2 cellular contexts compared by ENCODE assay signal in the genomic region with DNA sequence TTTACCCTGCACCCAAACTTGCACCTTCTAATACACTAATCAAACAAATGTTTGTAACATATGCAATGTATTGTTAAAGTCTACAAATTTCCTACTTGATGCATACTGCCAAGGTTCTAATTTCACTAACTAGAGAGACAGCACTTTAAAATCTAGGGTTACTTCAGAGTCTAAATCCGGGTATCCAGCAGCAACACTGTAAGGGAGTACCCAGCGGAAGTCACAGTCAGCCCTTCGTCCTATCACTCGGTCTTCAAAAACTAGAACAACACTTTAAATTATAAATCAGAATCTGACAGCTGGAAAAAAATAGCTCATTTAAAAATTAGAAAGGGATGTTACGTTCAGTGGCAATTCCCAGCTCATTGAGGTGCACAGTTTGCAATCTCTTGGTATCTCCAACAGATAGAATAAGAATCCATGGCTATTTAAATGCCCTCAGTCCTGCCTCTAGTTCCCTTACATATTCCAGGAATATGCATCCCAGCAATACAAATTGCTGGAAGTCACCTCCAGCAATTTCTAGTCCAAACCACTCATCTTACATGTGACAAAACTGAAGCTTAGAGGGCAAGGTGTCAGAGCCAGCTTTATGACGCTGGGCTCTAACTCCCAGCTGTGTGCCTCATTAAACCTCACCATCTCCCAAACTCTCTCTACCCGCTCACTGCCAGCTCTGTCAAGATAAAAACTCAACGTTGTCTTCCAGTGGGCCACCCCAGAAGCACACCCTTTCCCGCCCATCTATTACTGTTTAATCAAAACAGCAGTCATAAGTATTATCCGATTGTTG.
TF ChIP-seq lines count a peak whose summit lies in the region.

No MANE protein-coding gene starts in this region.

TF ChIP-seq in GM23338, 12 proteins besides CTCF, POLR2A, EP300 and RAD21 (continues in another document):
- TF ChIP-seq, protein P1, sequence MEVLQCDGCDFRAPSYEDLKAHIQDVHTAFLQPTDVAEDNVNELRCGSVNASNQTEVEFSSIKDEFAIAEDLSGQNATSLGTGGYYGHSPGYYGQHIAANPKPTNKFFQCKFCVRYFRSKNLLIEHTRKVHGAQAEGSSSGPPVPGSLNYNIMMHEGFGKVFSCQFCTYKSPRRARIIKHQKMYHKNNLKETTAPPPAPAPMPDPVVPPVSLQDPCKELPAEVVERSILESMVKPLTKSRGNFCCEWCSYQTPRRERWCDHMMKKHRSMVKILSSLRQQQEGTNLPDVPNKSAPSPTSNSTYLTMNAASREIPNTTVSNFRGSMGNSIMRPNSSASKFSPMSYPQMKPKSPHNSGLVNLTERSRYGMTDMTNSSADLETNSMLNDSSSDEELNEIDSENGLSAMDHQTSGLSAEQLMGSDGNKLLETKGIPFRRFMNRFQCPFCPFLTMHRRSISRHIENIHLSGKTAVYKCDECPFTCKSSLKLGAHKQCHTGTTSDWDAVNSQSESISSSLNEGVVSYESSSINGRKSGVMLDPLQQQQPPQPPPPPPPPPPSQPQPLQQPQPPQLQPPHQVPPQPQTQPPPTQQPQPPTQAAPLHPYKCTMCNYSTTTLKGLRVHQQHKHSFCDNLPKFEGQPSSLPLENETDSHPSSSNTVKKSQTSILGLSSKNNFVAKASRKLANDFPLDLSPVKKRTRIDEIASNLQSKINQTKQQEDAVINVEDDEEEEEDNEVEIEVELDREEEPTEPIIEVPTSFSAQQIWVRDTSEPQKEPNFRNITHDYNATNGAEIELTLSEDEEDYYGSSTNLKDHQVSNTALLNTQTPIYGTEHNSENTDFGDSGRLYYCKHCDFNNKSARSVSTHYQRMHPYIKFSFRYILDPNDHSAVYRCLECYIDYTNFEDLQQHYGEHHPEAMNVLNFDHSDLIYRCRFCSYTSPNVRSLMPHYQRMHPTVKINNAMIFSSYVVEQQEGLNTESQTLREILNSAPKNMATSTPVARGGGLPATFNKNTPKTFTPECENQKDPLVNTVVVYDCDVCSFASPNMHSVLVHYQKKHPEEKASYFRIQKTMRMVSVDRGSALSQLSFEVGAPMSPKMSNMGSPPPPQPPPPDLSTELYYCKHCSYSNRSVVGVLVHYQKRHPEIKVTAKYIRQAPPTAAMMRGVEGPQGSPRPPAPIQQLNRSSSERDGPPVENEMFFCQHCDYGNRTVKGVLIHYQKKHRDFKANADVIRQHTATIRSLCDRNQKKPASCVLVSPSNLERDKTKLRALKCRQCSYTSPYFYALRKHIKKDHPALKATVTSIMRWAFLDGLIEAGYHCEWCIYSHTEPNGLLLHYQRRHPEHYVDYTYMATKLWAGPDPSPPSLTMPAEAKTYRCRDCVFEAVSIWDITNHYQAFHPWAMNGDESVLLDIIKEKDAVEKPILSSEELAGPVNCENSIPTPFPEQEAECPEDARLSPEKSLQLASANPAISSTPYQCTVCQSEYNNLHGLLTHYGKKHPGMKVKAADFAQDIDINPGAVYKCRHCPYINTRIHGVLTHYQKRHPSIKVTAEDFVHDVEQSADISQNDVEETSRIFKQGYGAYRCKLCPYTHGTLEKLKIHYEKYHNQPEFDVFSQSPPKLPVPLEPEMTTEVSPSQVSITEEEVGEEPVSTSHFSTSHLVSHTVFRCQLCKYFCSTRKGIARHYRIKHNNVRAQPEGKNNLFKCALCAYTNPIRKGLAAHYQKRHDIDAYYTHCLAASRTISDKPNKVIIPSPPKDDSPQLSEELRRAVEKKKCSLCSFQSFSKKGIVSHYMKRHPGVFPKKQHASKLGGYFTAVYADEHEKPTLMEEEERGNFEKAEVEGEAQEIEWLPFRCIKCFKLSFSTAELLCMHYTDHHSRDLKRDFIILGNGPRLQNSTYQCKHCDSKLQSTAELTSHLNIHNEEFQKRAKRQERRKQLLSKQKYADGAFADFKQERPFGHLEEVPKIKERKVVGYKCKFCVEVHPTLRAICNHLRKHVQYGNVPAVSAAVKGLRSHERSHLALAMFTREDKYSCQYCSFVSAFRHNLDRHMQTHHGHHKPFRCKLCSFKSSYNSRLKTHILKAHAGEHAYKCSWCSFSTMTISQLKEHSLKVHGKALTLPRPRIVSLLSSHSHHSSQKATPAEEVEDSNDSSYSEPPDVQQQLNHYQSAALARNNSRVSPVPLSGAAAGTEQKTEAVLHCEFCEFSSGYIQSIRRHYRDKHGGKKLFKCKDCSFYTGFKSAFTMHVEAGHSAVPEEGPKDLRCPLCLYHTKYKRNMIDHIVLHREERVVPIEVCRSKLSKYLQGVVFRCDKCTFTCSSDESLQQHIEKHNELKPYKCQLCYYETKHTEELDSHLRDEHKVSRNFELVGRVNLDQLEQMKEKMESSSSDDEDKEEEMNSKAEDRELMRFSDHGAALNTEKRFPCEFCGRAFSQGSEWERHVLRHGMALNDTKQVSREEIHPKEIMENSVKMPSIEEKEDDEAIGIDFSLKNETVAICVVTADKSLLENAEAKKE (CRISPR knock-in tag; IDR thresholded peaks at IDR 0.05): no peak
- no peak for TF ChIP-seq ZNF114 (CRISPR knock-in tag; IDR thresholded peaks at IDR 0.05)
- TF ChIP-seq, protein P2, sequence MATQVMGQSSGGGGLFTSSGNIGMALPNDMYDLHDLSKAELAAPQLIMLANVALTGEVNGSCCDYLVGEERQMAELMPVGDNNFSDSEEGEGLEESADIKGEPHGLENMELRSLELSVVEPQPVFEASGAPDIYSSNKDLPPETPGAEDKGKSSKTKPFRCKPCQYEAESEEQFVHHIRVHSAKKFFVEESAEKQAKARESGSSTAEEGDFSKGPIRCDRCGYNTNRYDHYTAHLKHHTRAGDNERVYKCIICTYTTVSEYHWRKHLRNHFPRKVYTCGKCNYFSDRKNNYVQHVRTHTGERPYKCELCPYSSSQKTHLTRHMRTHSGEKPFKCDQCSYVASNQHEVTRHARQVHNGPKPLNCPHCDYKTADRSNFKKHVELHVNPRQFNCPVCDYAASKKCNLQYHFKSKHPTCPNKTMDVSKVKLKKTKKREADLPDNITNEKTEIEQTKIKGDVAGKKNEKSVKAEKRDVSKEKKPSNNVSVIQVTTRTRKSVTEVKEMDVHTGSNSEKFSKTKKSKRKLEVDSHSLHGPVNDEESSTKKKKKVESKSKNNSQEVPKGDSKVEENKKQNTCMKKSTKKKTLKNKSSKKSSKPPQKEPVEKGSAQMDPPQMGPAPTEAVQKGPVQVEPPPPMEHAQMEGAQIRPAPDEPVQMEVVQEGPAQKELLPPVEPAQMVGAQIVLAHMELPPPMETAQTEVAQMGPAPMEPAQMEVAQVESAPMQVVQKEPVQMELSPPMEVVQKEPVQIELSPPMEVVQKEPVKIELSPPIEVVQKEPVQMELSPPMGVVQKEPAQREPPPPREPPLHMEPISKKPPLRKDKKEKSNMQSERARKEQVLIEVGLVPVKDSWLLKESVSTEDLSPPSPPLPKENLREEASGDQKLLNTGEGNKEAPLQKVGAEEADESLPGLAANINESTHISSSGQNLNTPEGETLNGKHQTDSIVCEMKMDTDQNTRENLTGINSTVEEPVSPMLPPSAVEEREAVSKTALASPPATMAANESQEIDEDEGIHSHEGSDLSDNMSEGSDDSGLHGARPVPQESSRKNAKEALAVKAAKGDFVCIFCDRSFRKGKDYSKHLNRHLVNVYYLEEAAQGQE (IDR thresholded peaks at IDR 0.05; ENCODE audit: unreplicated experiment): no peak
- no peak for TF ChIP-seq EZH2 (IDR thresholded peaks at IDR 0.05; ENCODE audit: low read depth, unreplicated experiment)
- no peak for TF ChIP-seq EZH2phosphoT487 (IDR thresholded peaks at IDR 0.05; ENCODE audit: unreplicated experiment)
- TF ChIP-seq STAT1 (IDR thresholded peaks at IDR 0.05; ENCODE audit: unreplicated experiment): no peak
- TF ChIP-seq CREB1 (CRISPR knock-in tag; IDR thresholded peaks at IDR 0.05; ENCODE audit: low read depth): no peak
- TF ChIP-seq JUNB (IDR thresholded peaks at IDR 0.05; ENCODE audit: unreplicated experiment): no peak
- no peak for TF ChIP-seq POLR2AphosphoS5 (IDR thresholded peaks at IDR 0.05; ENCODE audit: low read depth)

TF ChIP-seq in H1, 55 proteins besides CTCF, POLR2A, EP300 and RAD21:
- TF ChIP-seq GABPA (IDR thresholded peaks at IDR 0.05; ENCODE audit: borderline replicate concordance, insufficient read depth, low read length): no peak
- TF ChIP-seq TBP (IDR thresholded peaks at IDR 0.05; ENCODE audit: low read depth, low read length): no peak
- no peak for TF ChIP-seq JUN (IDR thresholded peaks at IDR 0.05; ENCODE audit: low read depth, low read length)
- TF ChIP-seq ZNF274 (IDR thresholded peaks at IDR 0.05; ENCODE audit: borderline replicate concordance, extremely low read depth, low read length): no peak
- TF ChIP-seq NRF1 (IDR thresholded peaks at IDR 0.05; ENCODE audit: low read depth, low read length): no peak
- no peak for TF ChIP-seq NANOG (IDR thresholded peaks at IDR 0.05; ENCODE audit: insufficient read depth, low read depth, low read length, poor library complexity, severe bottlenecking)
- TF ChIP-seq RFX5 (IDR thresholded peaks at IDR 0.05; ENCODE audit: borderline replicate concordance, low read depth, low read length): no peak
- TF ChIP-seq PHF8 (conservative IDR thresholded peaks at IDR 0.05; ENCODE audit: low read depth, low read length): no peak
